Comparison of ENCODE assay signal across 23 cellular contexts in genomic region chr17:4427505-4427904, GRCh38. TPM values are rescaled to one million over a fixed set of nuclear protein-coding genes. Genes with fewer than 3 reads are reported as not detected.
A peak's percentile ranks its signal among the peaks of the same experiment; 100 is the strongest.
DNase-seq lines count a peak whose midpoint lies in the region; ATAC-seq, FAIRE-seq and TF ChIP-seq lines count a peak whose summit lies in the region.
"Had no signal": no experiment of that assay in that cellular context is flagged by ENCODE, and none has a peak within 500 bp of the region (broad histone marks: within the 10 kb centered on the region; RNA-seq: fewer than 3 reads in every experiment).

No MANE protein-coding gene starts in this region.

- H2AFZ ChIP-seq in K562 (ENCODE audit: low read depth, low read length) (no peak overlapping the region), trophoblast cell (ENCODE audit: insufficient read depth, low read length, poor library complexity) (no peak overlapping the region)

- no peak overlapping the region for H3K23ac ChIP-seq in trophoblast cell (ENCODE audit: low read length)

- H3K9me1 ChIP-seq in K562 (ENCODE audit: control insufficient read depth, insufficient read depth, low read length) = no peaks in the 10 kb centered on the region

- H3K4me1 ChIP-seq in BLaER1 (peaks cover 16% of the 10 kb centered on the region), K562 (replicated peaks in 1 of 2; ENCODE audit: control insufficient read depth in 2 of 2, insufficient read depth in 2 of 2, low read length in 2 of 2) (no peaks in the 10 kb centered on the region), trophoblast cell (ENCODE audit: control insufficient read depth in 1 of 2, insufficient read depth in 2 of 2, low read length in 2 of 2) (peaks cover 0 to 1% of the 10 kb centered on the region in 2 experiments)
- H3K4me1 ChIP-seq: Caco-2 had no signal

- H3K4me3 ChIP-seq in BLaER1 (no peak overlapping the region), K562 (no peak overlapping the region), trophoblast cell (ENCODE audit: low read depth, low read length) (no peak overlapping the region)

- peak overlapping the region; percentile 75 for H2BK12ac ChIP-seq in trophoblast cell (ENCODE audit: low read length)

- TF ChIP-seq RAD21 in K562 (CRISPR knock-in tag; conservative IDR thresholded peaks at IDR 0.05 in 1 of 2, IDR thresholded peaks at IDR 0.05 in 1 of 2) = no peak

- no peak overlapping the region for H3K18ac ChIP-seq in trophoblast cell (ENCODE audit: low read length)

- 46% methylated on average over 11 of the region's 11 CpGs for WGBS in K562 (ENCODE audit: insufficient coverage, low coverage, missing lambda C conversion rate)
- no CpG with 5 or more reads among the region's 11 CpGs for WGBS in trophoblast cell (ENCODE audit: extremely low coverage, insufficient coverage, insufficient read length)

- no peak for TF ChIP-seq CTCF in K562 (IDR thresholded peaks at IDR 0.05 in 2 of 3, conservative IDR thresholded peaks at IDR 0.05 in 1 of 3; ENCODE audit: insufficient read depth in 2 of 3, low read depth in 1 of 3, low read length in 3 of 3)

- no peak overlapping the region for H3K27ac ChIP-seq in BLaER1
- no peak overlapping the region for H3K27ac ChIP-seq in K562 (ENCODE audit: extremely low read depth, low read depth, low read length)
- no peak overlapping the region for H3K27ac ChIP-seq in trophoblast cell (ENCODE audit: low read depth, low read length)

- H3K9ac ChIP-seq in BLaER1 (no peak overlapping the region), K562 (ENCODE audit: insufficient read depth in 1 of 2, low read depth in 2 of 2, low read length in 2 of 2) (no peak overlapping the region), trophoblast cell (ENCODE audit: low read length) (no peak overlapping the region)

- H4K8ac ChIP-seq in trophoblast cell (ENCODE audit: low read depth, low read length) = no peak overlapping the region

- no peak overlapping the region for H3K27ac Mint-ChIP-seq in activated naive CD8-positive, alpha-beta T cell treated with anti-CD3 and anti-CD28 coated beads, Interleukin-2, amount 50 U/mL, for 24 hours
- H3K27ac Mint-ChIP-seq: CD4-positive, alpha-beta T cell; T-cell had no signal

- H3K14ac ChIP-seq in trophoblast cell (ENCODE audit: low read length) = no peak overlapping the region

- H3K27me3 ChIP-seq in BLaER1 (no peaks in the 10 kb centered on the region), K562 (ENCODE audit: control insufficient read depth in 2 of 2, insufficient read depth in 2 of 2, low read length in 2 of 2) (peaks cover 3 to 12% of the 10 kb centered on the region in 2 experiments; a peak in 3 of 5 replicates), trophoblast cell (ENCODE audit: insufficient read depth, low read length) (no peaks in the 10 kb centered on the region)

- H2BK120ac ChIP-seq in trophoblast cell (ENCODE audit: insufficient read depth, low read length, poor library complexity) = no peak overlapping the region

- peak overlapping the region; percentile 20 for H2AK5ac ChIP-seq in trophoblast cell (ENCODE audit: low read length)

- H3K4me1 Mint-ChIP-seq in activated naive CD8-positive, alpha-beta T cell treated with anti-CD3 and anti-CD28 coated beads, Interleukin-2, amount 50 U/mL, for 24 hours = no peaks in the 10 kb centered on the region
- H3K4me1 Mint-ChIP-seq: T-cell had no signal

- H3K79me2 ChIP-seq in K562 (ENCODE audit: control insufficient read depth, insufficient read depth, low read length) (no peaks in the 10 kb centered on the region), trophoblast cell (ENCODE audit: control insufficient read depth, insufficient read depth, low read length, poor library complexity) (no peaks in the 10 kb centered on the region)

- no peak for TF ChIP-seq EP300 in K562 (IDR thresholded peaks at IDR 0.05; ENCODE audit: low read length)

- in situ Hi-C loops in K562 (cut with MboI) = no loop called here

- H3K9me3 Mint-ChIP-seq in activated naive CD8-positive, alpha-beta T cell treated with anti-CD3 and anti-CD28 coated beads, Interleukin-2, amount 50 U/mL, for 24 hours = no peaks in the 10 kb centered on the region
- H3K9me3 Mint-ChIP-seq: CD4-positive, alpha-beta T cell; T-cell had no signal

- intact Hi-C loops in K562 (cut with micrococcal nuclease) = no loop called here

- CTCF ChIA-PET in K562 (lab: Yijun Ruan, JAX; ENCODE audit: low intra/inter-chr PET ratio) = interaction anchor here (0.6 kb wide), 1 partner anchor 9 kb away, joined by 5 read pairs; no protein-coding TSS in a partner anchor

- no peaks in the 10 kb centered on the region for H3K36me3 Mint-ChIP-seq in activated naive CD8-positive, alpha-beta T cell treated with anti-CD3 and anti-CD28 coated beads, Interleukin-2, amount 50 U/mL, for 24 hours (ENCODE audit: low read depth)
- H3K36me3 Mint-ChIP-seq: T-cell had no signal

- no peaks in the 10 kb centered on the region for H3K27me3 Mint-ChIP-seq in activated naive CD8-positive, alpha-beta T cell treated with anti-CD3 and anti-CD28 coated beads, Interleukin-2, amount 50 U/mL, for 24 hours
- H3K27me3 Mint-ChIP-seq: CD4-positive, alpha-beta T cell; T-cell had no signal

- TF ChIP-seq POLR2A in GM12891 (IDR thresholded peaks at IDR 0.05; ENCODE audit: low read depth, low read length) (no peak), K562 (conservative IDR thresholded peaks at IDR 0.05) (no peak)

- POLR2A ChIA-PET in K562 (lab: Yijun Ruan, JAX) = no interaction called here

- no peaks in the 10 kb centered on the region for H3K79me1 ChIP-seq in trophoblast cell (ENCODE audit: low read length)

- BruUV-seq in K562 (replicated peaks; lab: Mats Ljungman, UMichigan) = no TSS peak

- peak overlapping the region; percentile 26 for H4K91ac ChIP-seq in trophoblast cell (ENCODE audit: low read depth, low read length)

- ATAC-seq in K562 (no peak), HG03469 (IDR thresholded peaks at IDR 0.05; ENCODE audit: unreplicated experiment) (no peak)
- ATAC-seq in activated naive CD8-positive, alpha-beta T cell treated with anti-CD3 and anti-CD28 coated beads, Interleukin-2, amount 50 U/mL, for 24 hours = no peak
- ATAC-seq: Panc1, SK-N-SH treated with all-trans-retinoic acid at 6 μM for 48 hours, T-cell had no signal

- H3K9me3 ChIP-seq in BLaER1 = no peaks in the 10 kb centered on the region
- H3K9me3 ChIP-seq in K562 (replicated peaks; ENCODE audit: control insufficient read depth, insufficient read depth, low read depth, low read length) = no peaks in the 10 kb centered on the region
- no peaks in the 10 kb centered on the region for H3K9me3 ChIP-seq in trophoblast cell (ENCODE audit: insufficient read depth, low read depth, low read length)
- H3K9me3 ChIP-seq: Caco-2 had no signal

- H3K4me3 Mint-ChIP-seq in activated naive CD8-positive, alpha-beta T cell treated with anti-CD3 and anti-CD28 coated beads, Interleukin-2, amount 50 U/mL, for 24 hours = no peak overlapping the region
- H3K4me3 Mint-ChIP-seq: CD4-positive, alpha-beta T cell; T-cell had no signal

- H4K20me1 ChIP-seq in BLaER1 = no peaks in the 10 kb centered on the region
- H4K20me1 ChIP-seq in K562 (replicated peaks; ENCODE audit: control insufficient read depth, insufficient read depth, low read length) = no peaks in the 10 kb centered on the region

- no peak overlapping the region for H4K12ac ChIP-seq in trophoblast cell (ENCODE audit: low read depth, low read length)

- H3K36me3 ChIP-seq in BLaER1 (no peaks in the 10 kb centered on the region), K562 (ENCODE audit: control insufficient read depth, insufficient read depth, low read length) (no peaks in the 10 kb centered on the region), trophoblast cell (ENCODE audit: control insufficient read depth in 1 of 2, insufficient read depth in 2 of 2, low read length in 2 of 2) (no peaks in the 10 kb centered on the region)

- DNase-seq in GM12891 (ENCODE audit: insufficient read length, low spot score) = no peak
- no peak for DNase-seq in K562 (ENCODE audit: extremely low read depth in 1 of 4, low spot score in 3 of 4)
- no peak for DNase-seq in trophoblast cell
- DNase-seq in COR-L47 (lab: John Stamatoyannopoulos, UW) = no peak
- DNase-seq in activated naive CD8-positive, alpha-beta T cell treated with anti-CD3 and anti-CD28 coated beads, Interleukin-2, amount 50 U/mL, for 24 hours = no peak
- DNase-seq: Caco-2; CD4-positive, alpha-beta T cell; DMS 273 treated with DMSO at 0.1 percent for 48 hours; DND-41; KG1; NCI-H1105; NCI-H146; NCI-H2029; NCI-H2227 treated with DMSO at 0.1 percent for 48 hours; NCI-H510A; T-cell had no signal

- H3K4me2 ChIP-seq in BLaER1 (peak overlapping the region; percentile 65), K562 (ENCODE audit: insufficient read depth, low read length) (no peak overlapping the region), trophoblast cell (ENCODE audit: low read length) (no peak overlapping the region)

- no peak overlapping the region for H2BK5ac ChIP-seq in trophoblast cell (ENCODE audit: low read depth, low read length, poor library complexity)

- FAIRE-seq in GM12891 (lab: Jason Lieb, UNC) = peak; percentile 77
- FAIRE-seq in K562 (lab: Jason Lieb, UNC) = no peak
- FAIRE-seq: A204.1, GM19239, H54 had no signal

- no peak overlapping the region for H3K4ac ChIP-seq in trophoblast cell (ENCODE audit: low read depth, low read length)

TF ChIP-seq in GM12891, 5 proteins besides CTCF, POLR2A, EP300 and RAD21:
- TF ChIP-seq PAX5 (IDR thresholded peaks at IDR 0.05; ENCODE audit: insufficient read depth, low read length, severe bottlenecking) = no peak

TF ChIP-seq in K562, 482 proteins besides CTCF, POLR2A, EP300 and RAD21 (continues in another document):
- TF ChIP-seq SMARCA5 (IDR thresholded peaks at IDR 0.05) = no peak

RNA-seq across cellular contexts. Expression of gene SPNS3, which starts 6.2 kb away (rescaled TPM):
- polyA plus RNA-seq in GM12891 (2012; ENCODE audit: low read depth, missing spikeins) = 1.3 TPM
- not detected in 2 replicates for total RNA-seq in K562 (2011; cell fraction: chromatin; rRNA removed; ENCODE audit: low replicate concordance)
- not detected in 2 replicates for total RNA-seq in K562 (2011; cell fraction: nucleolus; rRNA removed)
- total RNA-seq in K562 (2011; cell fraction: nucleoplasm; rRNA removed) = not detected in 2 replicates
- not detected in 2 replicates for total RNA-seq in K562 (2014; rRNA removed)
- not detected in 2 replicates for total RNA-seq in K562 (2014; rRNA removed; fragmentation: Illumina TruSeq; extraction: Trizol)
- total RNA-seq in K562 (2015; rRNA removed; fragmentation: Illumina TruSeq; extraction: Trizol) = not detected in 2 replicates
- not detected in 2 replicates for total RNA-seq in K562 (2021)
- polyA plus RNA-seq in K562 (2011; rRNA removed) = not detected in 2 replicates
- polyA plus RNA-seq in K562 (2011; cell fraction: cytosol; rRNA removed) = not detected in 2 replicates
- not detected in 2 replicates for polyA plus RNA-seq in K562 (2011; cell fraction: nucleus; rRNA removed)
- 0.12 TPM in 1 of 2 replicates, not detected in the other for polyA plus RNA-seq in K562 (2012)
- not detected in 2 replicates for polyA plus RNA-seq in K562 (2014; fragmentation: Illumina TruSeq; extraction: Trizol)
- not detected for polyA plus RNA-seq in K562 (2014; fragmentation: Nextera tagmentation; extraction: Ambion mirVana)
- 0.05 TPM in 1 of 2 replicates, not detected in the other for polyA plus RNA-seq in K562 (2014; rRNA removed)
- polyA minus RNA-seq in K562 (2011; rRNA and poly(A)+ RNA removed) = not detected in 2 replicates
- not detected in 2 replicates for polyA minus RNA-seq in K562 (2011; cell fraction: cytosol; rRNA and poly(A)+ RNA removed)
- polyA minus RNA-seq in K562 (2011; cell fraction: nucleus; rRNA and poly(A)+ RNA removed) = not detected in 2 replicates
- 2.2 TPM in 2 replicates for polyA plus RNA-seq in trophoblast cell (2013)
- total RNA-seq: Caco-2 had no signal
